ENCODE assay signal across 10 cellular contexts in the genomic region with DNA sequence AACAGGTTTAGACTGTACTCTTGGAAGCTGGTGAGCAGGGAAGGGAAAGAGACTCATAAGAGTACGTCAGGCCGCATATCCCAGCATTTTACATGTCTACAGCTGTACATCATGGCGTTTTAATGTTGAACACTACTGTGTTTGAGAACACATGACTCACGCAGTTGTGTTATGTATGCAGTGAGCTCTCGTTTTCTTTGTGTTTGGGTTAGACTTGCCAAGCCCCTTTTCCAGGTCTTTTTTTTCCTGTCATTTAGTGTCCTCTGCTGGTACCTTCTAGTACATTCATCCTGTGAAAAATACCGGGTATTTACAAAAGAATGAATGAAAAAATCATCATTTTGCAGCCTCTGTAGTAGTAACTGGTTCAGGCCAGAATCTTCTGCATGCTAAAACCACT. TPM values are rescaled to one million over a fixed set of nuclear protein-coding genes. Genes with fewer than 3 reads are reported as not detected.
DNase-seq lines count a peak whose midpoint lies in the region; ATAC-seq and TF ChIP-seq lines count a peak whose summit lies in the region.
"Had no signal": no experiment of that assay in that cellular context is flagged by ENCODE, and none has a peak within 500 bp of the region (broad histone marks: within the 10 kb centered on the region; RNA-seq: fewer than 3 reads in every experiment).

No MANE protein-coding gene starts in this region.

- ATAC-seq in foreskin keratinocyte, result peak; percentile 85
- no peak for ATAC-seq in HG03565 (IDR thresholded peaks at IDR 0.05; ENCODE audit: unreplicated experiment)
- ATAC-seq: naive thymus-derived CD4-positive, alpha-beta T cell had no signal

- peak overlapping the region; percentile 89 for H3K27ac ChIP-seq in VCaP
- no peak overlapping the region for H3K27ac ChIP-seq in foreskin keratinocyte
- H3K27ac ChIP-seq: BLaER1 had no signal

- H3K27me3 ChIP-seq in foreskin keratinocyte, result no peaks in the 10 kb centered on the region
- H3K27me3 ChIP-seq: BLaER1 had no signal

- peaks cover 12% of the 10 kb centered on the region for H3K4me1 ChIP-seq in foreskin keratinocyte

- DNase-seq in NCI-H526 (lab: John Stamatoyannopoulos, UW), result peak; percentile 7 to 19
- no peak for DNase-seq in NCI-H526 treated with DMSO at 0.1 percent for 48 hours (lab: John Stamatoyannopoulos, UW)
- DNase-seq in foreskin keratinocyte, result peak in 1 of 2 donors; percentile 45
- peak; percentile 15 for DNase-seq in smooth muscle cell of the brain vasculature (ENCODE audit: low read depth, low spot score)
- DNase-seq in GOT3 (lab: John Stamatoyannopoulos, UW), result no peak
- no peak for DNase-seq in SIG-M5 treated with dmso at 0.1 percent for 504 hours (lab: John Stamatoyannopoulos, UW; ENCODE audit: unreplicated experiment)
- DNase-seq: naive thymus-derived CD4-positive, alpha-beta T cell had no signal

- peak; percentile 70 for TF ChIP-seq CTCF in VCaP (conservative IDR thresholded peaks at IDR 0.05)
- TF ChIP-seq CTCF in foreskin keratinocyte (conservative IDR thresholded peaks at IDR 0.05), result peak; percentile 58

RNA-seq across cellular contexts. Expression of a gene that starts 35.3 kb away (rescaled TPM):
- 170 and 201 TPM in 2 replicates for total RNA-seq in foreskin keratinocyte
- 125 and 160 TPM in 2 replicates for polyA plus RNA-seq in foreskin keratinocyte

RNA-seq across cellular contexts. Expression of a gene that starts 56.3 kb away (rescaled TPM):
- 0.41 and 0.60 TPM in 2 replicates for total RNA-seq in foreskin keratinocyte
- polyA plus RNA-seq in foreskin keratinocyte, result 0.20 and 0.22 TPM in 2 replicates
- polyA plus RNA-seq: naive thymus-derived CD4-positive, alpha-beta T cell had no signal

Comparison
In these comparisons a context has a peak if more than half of its experiments do, and no peak if none do; other contexts are left out.
1. DNase-seq: peak in NCI-H526 (2 of 2) and smooth muscle cell of the brain vasculature (single experiment); none in NCI-H526 treated with DMSO at 0.1 percent for 48 hours (single experiment), GOT3 (single experiment) and SIG-M5 treated with dmso at 0.1 percent for 504 hours (single experiment).